21 cellular contexts compared by ENCODE assay signal in the genomic region with DNA sequence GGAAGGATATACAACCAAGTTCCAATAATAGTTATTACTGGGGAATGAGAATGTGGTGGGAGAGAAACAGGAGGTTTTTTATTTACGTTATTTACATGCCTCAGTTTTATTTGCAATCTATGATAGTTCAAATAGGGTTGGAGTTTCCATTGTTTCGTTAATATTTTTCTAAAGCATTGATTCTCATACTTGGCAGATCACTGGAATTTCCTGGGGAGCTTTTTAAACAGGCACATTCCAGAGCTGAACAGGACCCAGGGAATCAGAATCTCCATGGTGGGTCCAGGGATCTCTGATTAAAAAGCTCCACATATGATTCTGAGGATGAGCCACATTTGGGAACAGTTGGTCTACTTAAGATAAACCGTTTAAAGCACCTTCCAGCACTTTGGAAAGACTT.
DNase-seq lines count a peak whose midpoint lies in the region; TF ChIP-seq lines count a peak whose summit lies in the region.
"Had no signal": no experiment of that assay in that cellular context is flagged by ENCODE, and none has a peak within 500 bp of the region (broad histone marks: within the 10 kb centered on the region; RNA-seq: fewer than 3 reads in every experiment).

No MANE protein-coding gene starts in this region.

- H3K27me3 ChIP-seq in WERI-Rb-1 (ENCODE audit: insufficient read depth, low read depth, severe bottlenecking): no peaks in the 10 kb centered on the region
- H3K27me3 ChIP-seq: BLaER1 treated with 17β-estradiol and CSF1 and Interleukin-3, amounts not matched to agents 10 nM and 100 nM had no signal

- TF ChIP-seq CTCF in WERI-Rb-1 (IDR thresholded peaks at IDR 0.05; ENCODE audit: low read depth, low read length): no peak

- H3K36me3 ChIP-seq in WERI-Rb-1: no peaks in the 10 kb centered on the region
- H3K36me3 ChIP-seq: BE2C; BLaER1 treated with 17β-estradiol and CSF1 and Interleukin-3, amounts not matched to agents 10 nM and 100 nM had no signal

- DNase-seq in D341Med (ENCODE audit: low spot score) (peak; percentile 69), NCI-H524 treated with DMSO at 0.1 percent for 48 hours (lab: John Stamatoyannopoulos, UW) (peak; percentile 91), WERI-Rb-1 (peak; percentile 10), HT-29 (ENCODE audit: low spot score) (no peak), posterior vena cava (ENCODE audit: low spot score) (no peak), NCI-H345 (lab: John Stamatoyannopoulos, UW) (no peak)
- DNase-seq: 8988T; ACHN; AML-193; BE2C; Calu3; CD4-positive, alpha-beta T cell; CD8-positive, alpha-beta memory T cell; COR-L47; DMS153; DND-41; GM23248; H7; HCEC 1CT had no signal

- no peaks in the 10 kb centered on the region for H3K9me3 ChIP-seq in WERI-Rb-1 (ENCODE audit: severe bottlenecking)
- H3K9me3 ChIP-seq: A549; BE2C; BLaER1 treated with 17β-estradiol and CSF1 and Interleukin-3, amounts not matched to agents 10 nM and 100 nM had no signal

- H3K4me3 ChIP-seq in WERI-Rb-1 (ENCODE audit: low read depth, low read length): no peak overlapping the region
- H3K4me3 ChIP-seq: A549; BLaER1 treated with 17β-estradiol and CSF1 and Interleukin-3, amounts not matched to agents 10 nM and 100 nM; GM23248 had no signal

- intact Hi-C loops in posterior vena cava (cut with DNase I): no loop called here

- no peak overlapping the region for H3K27ac ChIP-seq in WERI-Rb-1
- H3K27ac ChIP-seq: A549; BLaER1 treated with 17β-estradiol and CSF1 and Interleukin-3, amounts not matched to agents 10 nM and 100 nM; GM23248 had no signal

Comparison
In these comparisons a context has a peak if more than half of its experiments do, and no peak if none do; other contexts are left out.
1. DNase-seq: peak in D341Med (single experiment), NCI-H524 treated with DMSO at 0.1 percent for 48 hours (single experiment) and WERI-Rb-1 (single experiment); none in HT-29 (single experiment), posterior vena cava (single experiment) and NCI-H345 (single experiment).